ENCODE assay signal across 8 cellular contexts in genomic region chr16:30660424-30661251, GRCh38. TPM values are rescaled to one million over a fixed set of nuclear protein-coding genes. Genes with fewer than 3 reads are reported as not detected.
DNase-seq lines count a peak whose midpoint lies in the region; ATAC-seq and TF ChIP-seq lines count a peak whose summit lies in the region.

No MANE protein-coding gene starts in this region.

- CTCF ChIA-PET in RWPE1 (lab: Yijun Ruan, JAX) = interaction anchor here (0.6 kb wide), 1 partner anchor 259 kb away, joined by 4 read pairs; no protein-coding TSS in a partner anchor

- peak overlapping the region; percentile 84 to 94 for H3K9ac ChIP-seq in liver (ENCODE audit: low read depth in 1 of 2, low read length in 2 of 2)

- H3K27me3 ChIP-seq in liver (ENCODE audit: control insufficient read depth in 4 of 4, insufficient read depth in 4 of 4, low read length in 3 of 4) = no peaks in the 10 kb centered on the region

- POLR2A ChIA-PET in RWPE1 (lab: Yijun Ruan, JAX; ENCODE audit: low non-redundant PET) = no interaction called here

- peaks cover 20 to 41% (median 26%) of the 10 kb centered on the region in 4 donors for H3K36me3 ChIP-seq in liver (ENCODE audit: control insufficient read depth in 4 of 4, insufficient read depth in 3 of 4, low read depth in 1 of 4, low read length in 3 of 4)

- peaks cover 3 to 37% (median 31%) of the 10 kb centered on the region in 4 donors for H3K4me1 ChIP-seq in liver (ENCODE audit: control insufficient read depth in 4 of 4, insufficient read depth in 4 of 4, low read length in 3 of 4)

- TF ChIP-seq CTCF in RWPE1 (conservative IDR thresholded peaks at IDR 0.05; ENCODE audit: low read depth) (no peak), liver (IDR thresholded peaks at IDR 0.05; ENCODE audit: low read depth, low read length, missing input control) (no peak)

- WGBS in liver = 53% methylated on average over 21 of the region's 21 CpGs

- H3K9me3 ChIP-seq in liver (ENCODE audit: control insufficient read depth in 4 of 4, low read length in 3 of 4) = no peaks in the 10 kb centered on the region

- peak overlapping the region; percentile 65 to 88 (median 83) for H3K4me3 ChIP-seq in liver (ENCODE audit: low read depth in 1 of 3, low read length in 3 of 3)

- no peak for TF ChIP-seq RAD21 in liver (IDR thresholded peaks at IDR 0.05)

- DNase-seq in Daoy (ENCODE audit: low read depth) = peak; percentile 50
- DNase-seq in RWPE1 (ENCODE audit: low spot score) = no peak
- peak; percentile 67 for DNase-seq in activated naive CD8-positive, alpha-beta T cell treated with anti-CD3 and anti-CD28 coated beads, Interleukin-2, amount 50 U/mL, for 16 hours (ENCODE audit: low read depth, low spot score)
- DNase-seq in stimulated activated CD8-positive, alpha-beta memory T cell treated with anti-CD3 and anti-CD28 coated beads, Interleukin-15, amount 100 ng/mL, for 48 hours (ENCODE audit: low read depth in 2 of 2) = peak; percentile 72 to 77
- no peak for DNase-seq in NCI-H1436 (lab: John Stamatoyannopoulos, UW)
- no peak for DNase-seq in Kasumi-1 (lab: John Stamatoyannopoulos, UW)

- no peak for ATAC-seq in GM18519 (IDR thresholded peaks at IDR 0.05; ENCODE audit: low FRiP score, unreplicated experiment)

- H3K27ac ChIP-seq in RWPE1 (peak overlapping the region; percentile 98), liver (ENCODE audit: low read depth in 1 of 2, low read length in 2 of 2) (peak overlapping the region; percentile 93 to 95)

TF ChIP-seq in liver, 16 proteins besides CTCF, POLR2A, EP300 and RAD21:
- TF ChIP-seq RXRA (IDR thresholded peaks at IDR 0.05) (no peak), EGR1 (IDR thresholded peaks at IDR 0.05; ENCODE audit: low read depth in 2 of 2) (no peak), TAF1 (conservative IDR thresholded peaks at IDR 0.05) (no peak), ATF3 (IDR thresholded peaks at IDR 0.05) (no peak), HNF4A (conservative IDR thresholded peaks at IDR 0.05) (peak in 1 of 2 donors; percentile 32)

RNA-seq across cellular contexts. Expression of gene FBRS, which starts 2.4 kb away (rescaled TPM):
- total RNA-seq in Daoy (2014; rRNA removed; shearing (Covaris generic)) = 9.8 and 14.5 TPM in 2 replicates
- 10 to 100 TPM in 1 of 2 donors, 1 to 10 TPM in 1; 7.3 to 15.1 TPM for total RNA-seq in liver
- 10 to 100 TPM in 1 of 2 donors, 1 to 10 TPM in 1; 4.1 to 15.5 TPM for polyA plus RNA-seq in liver

RNA-seq across cellular contexts. Expression of gene PRR14, which starts 9.9 kb away (rescaled TPM):
- 2.7 and 6.3 TPM in 2 replicates for total RNA-seq in Daoy (2014; rRNA removed; shearing (Covaris generic))
- total RNA-seq in liver = 1 to 10 TPM; 7.5 to 9.1 TPM
- 10 to 100 TPM in 1 of 2 donors, 1 to 10 TPM in 1; 8.6 to 13.5 TPM for polyA plus RNA-seq in liver

RNA-seq across cellular contexts. Expression of gene SRCAP, which starts 38.3 kb away (rescaled TPM):
- total RNA-seq in Daoy (2014; rRNA removed; shearing (Covaris generic)) = 1.6 and 11.3 TPM in 2 replicates
- 10 to 100 TPM; 26.8 to 27.7 TPM for total RNA-seq in liver
- polyA plus RNA-seq in liver = 1 to 10 TPM; 7.6 to 8.7 TPM

RNA-seq across cellular contexts. Expression of gene ZNF689, which starts 50.4 kb away (rescaled TPM):
- 7.3 and 7.5 TPM in 2 replicates for total RNA-seq in Daoy (2014; rRNA removed; shearing (Covaris generic))
- total RNA-seq in liver = 1 to 10 TPM; 4.6 to 5.8 TPM
- polyA plus RNA-seq in liver = 1 to 10 TPM; 2.6 to 4.0 TPM

Comparison
In these comparisons a context has a peak if more than half of its experiments do, and no peak if none do; other contexts are left out.
1. DNase-seq: peak in Daoy (single experiment), activated naive CD8-positive, alpha-beta T cell treated with anti-CD3 and anti-CD28 coated beads, Interleukin-2, amount 50 U/mL, for 16 hours (single experiment) and stimulated activated CD8-positive, alpha-beta memory T cell treated with anti-CD3 and anti-CD28 coated beads, Interleukin-15, amount 100 ng/mL, for 48 hours (2 of 2); none in RWPE1 (single experiment), NCI-H1436 (single experiment) and Kasumi-1 (0 of 2).